Comparison of ENCODE assay signal across 8 cellular contexts in the genomic region with DNA sequence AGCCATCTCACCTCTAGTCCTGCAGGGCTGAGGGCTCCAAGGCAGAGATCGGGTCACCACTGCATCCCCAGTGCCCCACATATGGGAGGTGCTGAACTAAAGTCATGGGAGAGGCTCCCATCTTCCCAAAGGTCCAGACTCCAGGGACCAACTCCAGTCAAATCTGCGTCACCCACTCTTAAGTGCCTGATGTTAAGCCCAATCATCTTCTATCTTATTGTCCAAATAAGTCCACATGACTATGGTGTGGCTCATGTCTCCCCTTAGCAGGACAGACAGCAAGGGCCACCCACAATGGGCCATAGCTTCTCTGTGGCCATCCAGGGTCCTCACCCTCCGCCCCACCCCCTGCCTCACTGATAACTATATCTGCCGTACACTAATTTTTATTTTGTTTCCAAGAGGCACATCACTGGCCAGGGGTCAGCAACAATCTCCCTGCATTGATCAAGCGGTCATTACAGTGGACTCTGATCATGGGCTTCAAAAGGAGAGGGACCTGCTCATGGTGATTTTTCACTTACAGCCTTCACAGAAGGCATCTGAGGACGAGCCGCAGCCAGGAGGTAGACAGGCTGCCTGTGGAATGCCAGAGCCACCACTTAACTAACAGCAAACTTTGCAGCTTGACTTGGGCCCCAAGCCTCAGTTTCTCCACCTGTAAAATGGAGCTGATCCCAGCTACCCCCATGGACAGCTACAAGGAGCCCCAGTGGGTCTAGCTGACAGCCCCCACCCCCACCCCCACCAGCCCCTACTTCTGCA. TPM values are rescaled to one million over a fixed set of nuclear protein-coding genes. Genes with fewer than 3 reads are reported as not detected.
DNase-seq lines count a peak whose midpoint lies in the region; ATAC-seq, FAIRE-seq and TF ChIP-seq lines count a peak whose summit lies in the region.

No MANE protein-coding gene starts in this region.

- intact Hi-C loops in CD4-positive, alpha-beta T cell (cut with DNase I, micrococcal nuclease) = loop anchor here (1.0 to 5.0 kb wide), 4 partner anchors 13 to 90 kb away; no protein-coding TSS in a partner anchor
- intact Hi-C loops in prostate gland (cut with DNase I) = loop anchor here (5.0 kb wide), 2 partner anchors 32 to 103 kb away; no protein-coding TSS in a partner anchor

- peaks cover 96% of the 10 kb centered on the region for H3K4me1 Mint-ChIP-seq in CD4-positive, alpha-beta T cell (ENCODE audit: low read depth)

- H3K9me3 ChIP-seq in CD4-positive, alpha-beta T cell (ENCODE audit: control insufficient read depth, low read length) = no peaks in the 10 kb centered on the region
- H3K9me3 ChIP-seq in SJSA1 (replicated peaks) (no peaks in the 10 kb centered on the region), esophagus (ENCODE audit: control insufficient read depth in 2 of 2, insufficient read depth in 1 of 2, low read depth in 1 of 2, low read length in 1 of 2) (no peaks in the 10 kb centered on the region), prostate gland (no peaks in the 10 kb centered on the region)

- H3K4me3 ChIP-seq in SJSA1 (no peak overlapping the region), esophagus (ENCODE audit: low read depth in 1 of 2, low read length in 2 of 2) (no peak overlapping the region), prostate gland (no peak overlapping the region)

- TF ChIP-seq POLR2A in prostate gland (IDR thresholded peaks at IDR 0.05) (no peak), GM18505 (IDR thresholded peaks at IDR 0.05; ENCODE audit: borderline replicate concordance, extremely low read depth, insufficient read depth, insufficient read length) (no peak)

- 68 to 74% methylated on average over 7 of the region's 7 CpGs for WGBS in esophagus, 2 donors
- WGBS in prostate gland = 82% methylated on average over 7 of the region's 7 CpGs

- H3K36me3 Mint-ChIP-seq in CD4-positive, alpha-beta T cell (ENCODE audit: low read depth) = peaks cover 84% of the 10 kb centered on the region

- peak overlapping the region; percentile 91 for H3K27ac ChIP-seq in CD4-positive, alpha-beta T cell (ENCODE audit: low read depth, low read length)
- H3K27ac ChIP-seq in SJSA1 = peak overlapping the region; percentile 58
- peak overlapping the region; percentile 81 to 90 for H3K27ac ChIP-seq in esophagus (ENCODE audit: low read depth in 2 of 2, low read length in 1 of 2)
- H3K27ac ChIP-seq in prostate gland = peak overlapping the region; percentile 91 to 96

- no peaks in the 10 kb centered on the region for H3K27me3 Mint-ChIP-seq in CD4-positive, alpha-beta T cell

- POLR2A ChIA-PET in CD4-positive, alpha-beta T cell (lab: Charles Lee) = interaction anchor here (0.9 to 49.5 kb wide), 9 partner anchors 4 to 208 kb away, joined by 3 to 1847 read pairs (median 5); a partner anchor contains a TSS

- CTCF ChIA-PET in CD4-positive, alpha-beta T cell (lab: Charles Lee) = interaction anchor here (0.9 to 1.8 kb wide), 10 partner anchors 15 to 122 kb away, joined by 3 to 9 read pairs (median 5); no protein-coding TSS in a partner anchor

- no peak for ATAC-seq in CD4-positive, alpha-beta T cell (ENCODE audit: poor library complexity)
- ATAC-seq in HG03135 (IDR thresholded peaks at IDR 0.05; ENCODE audit: unreplicated experiment) = no peak
- ATAC-seq in GM18505 (IDR thresholded peaks at IDR 0.05; ENCODE audit: unreplicated experiment) = no peak

- H3K4me3 Mint-ChIP-seq in CD4-positive, alpha-beta T cell = peak overlapping the region; percentile 81

- no peak for FAIRE-seq in GM19239 (lab: Jason Lieb, UNC)

- TF ChIP-seq CTCF in CD4-positive, alpha-beta T cell (IDR thresholded peaks at IDR 0.05) = no peak
- TF ChIP-seq CTCF in prostate gland (IDR thresholded peaks at IDR 0.05) = no peak

- H3K27me3 ChIP-seq in CD4-positive, alpha-beta T cell (ENCODE audit: control insufficient read depth, insufficient read depth, low read length) = no peaks in the 10 kb centered on the region
- no peaks in the 10 kb centered on the region for H3K27me3 ChIP-seq in SJSA1 (replicated peaks)
- no peaks in the 10 kb centered on the region for H3K27me3 ChIP-seq in esophagus (ENCODE audit: control insufficient read depth in 1 of 2, insufficient read depth in 2 of 2, low read length in 2 of 2)
- no peaks in the 10 kb centered on the region for H3K27me3 ChIP-seq in prostate gland (replicated peaks; ENCODE audit: insufficient read depth)

- DNase-seq in CD4-positive, alpha-beta T cell = no peak
- DNase-seq in SJSA1 (ENCODE audit: low read depth in 1 of 2, low spot score in 2 of 2) (peak; percentile 86 to 87), prostate gland (ENCODE audit: low spot score) (no peak), NCI-H1436 treated with DMSO at 0.1 percent for 48 hours (lab: John Stamatoyannopoulos, UW) (no peak), GM19239 (ENCODE audit: insufficient read length, low spot score) (no peak)

- peak overlapping the region; percentile 93 for H3K27ac Mint-ChIP-seq in CD4-positive, alpha-beta T cell

- H3K36me3 ChIP-seq in SJSA1 = peaks cover 61% of the 10 kb centered on the region
- H3K36me3 ChIP-seq in esophagus (ENCODE audit: control insufficient read depth in 2 of 2, insufficient read depth in 2 of 2, low read length in 1 of 2) = peaks cover 0 to 20% of the 10 kb centered on the region in 2 donors
- H3K36me3 ChIP-seq in prostate gland = no peaks in the 10 kb centered on the region

- H3K9me3 Mint-ChIP-seq in CD4-positive, alpha-beta T cell = no peaks in the 10 kb centered on the region

- H3K4me1 ChIP-seq in SJSA1 (replicated peaks) (peaks cover 100% of the 10 kb centered on the region), esophagus (ENCODE audit: control insufficient read depth in 2 of 2, insufficient read depth in 2 of 2, low read length in 1 of 2) (peaks cover 32 to 58% of the 10 kb centered on the region in 2 donors), prostate gland (replicated peaks) (peaks cover 68% of the 10 kb centered on the region)

RNA-seq across cellular contexts. Expression of a gene that starts 23.3 kb away (rescaled TPM):
- total RNA-seq in CD4-positive, alpha-beta T cell = 100 to 1,000 TPM; 901 to 925 TPM
- 510 and 668 TPM in 2 replicates for total RNA-seq in SJSA1 (2014; rRNA removed; shearing (Covaris generic))
- 100 to 1,000 TPM; 107 to 114 TPM for polyA plus RNA-seq in esophagus
- 100 to 1,000 TPM; 295 to 329 TPM for total RNA-seq in prostate gland

Comparison
In these comparisons a context has a peak if more than half of its experiments do, and no peak if none do; other contexts are left out.
1. DNase-seq: peak in SJSA1 (2 of 2); none in CD4-positive, alpha-beta T cell (0 of 10), prostate gland (single experiment), NCI-H1436 treated with DMSO at 0.1 percent for 48 hours (single experiment) and GM19239 (single experiment).
2. Peak in every context shown above with its lines, with median percentiles within 50 percentile points of each other: H3K27ac ChIP-seq.